Comparison of ENCODE assay signal across 11 cellular contexts in genomic region chr21:39613029-39613934, GRCh38. TPM values are rescaled to one million over a fixed set of nuclear protein-coding genes. Genes with fewer than 3 reads are reported as not detected.
A peak's percentile ranks its signal among the peaks of the same experiment; 100 is the strongest.
DNase-seq lines count a peak whose midpoint lies in the region; ATAC-seq and TF ChIP-seq lines count a peak whose summit lies in the region.
"Had no signal": no experiment of that assay in that cellular context is flagged by ENCODE, and none has a peak within 500 bp of the region (broad histone marks: within the 10 kb centered on the region; RNA-seq: fewer than 3 reads in every experiment).

No MANE protein-coding gene starts in this region.

- dilution Hi-C loops in IMR-90 (cut with HindIII; ENCODE audit: low sequenced_read_pairs, unreplicated experiment) = no loop called here

- H3K27ac ChIP-seq in IMR-90 (ENCODE audit: insufficient read depth, low read length) (no peak overlapping the region), smooth muscle cell (ENCODE audit: low read depth) (no peak overlapping the region)

- H3K4me3 ChIP-seq in IMR-90 (ENCODE audit: insufficient read depth, low read depth, low read length) (no peak overlapping the region), kidney epithelial cell (ENCODE audit: low read depth, low read length) (peak overlapping the region; percentile 68), smooth muscle cell (peak overlapping the region; percentile 72)

- no TSS peak for BruUV-seq in IMR-90 (replicated peaks; lab: Mats Ljungman, UMichigan)

- POLR2A ChIA-PET in IMR-90 (lab: Charles Lee; ENCODE audit: unreplicated experiment) = interaction anchor here (0.6 kb wide), 1 partner anchor 28 kb away, joined by 4 read pairs; no protein-coding TSS in a partner anchor

- H3K4me1 ChIP-seq in IMR-90 (ENCODE audit: control insufficient read depth, insufficient read depth, low read length) = no peaks in the 10 kb centered on the region
- H3K4me1 ChIP-seq in smooth muscle cell (ENCODE audit: low read depth) = peaks cover 29% of the 10 kb centered on the region

- peak overlapping the region; percentile 74 for H2AFZ ChIP-seq in IMR-90 (replicated peaks; ENCODE audit: low read length, poor library complexity)
- H2AFZ ChIP-seq in smooth muscle cell (ENCODE audit: low read depth) = peak overlapping the region; percentile 77

- 0% methylated on average over 5 of the region's 48 CpGs; no CpG with 5 or more reads in 1 of the 2 experiments for WGBS in IMR-90 (ENCODE audit: extremely low coverage in 2 of 2, insufficient read length in 1 of 2), 2 experiments
- 3% methylated on average over 47 of the region's 48 CpGs for WGBS in smooth muscle cell (ENCODE audit: low lambda C conversion rate)

- H3K14ac ChIP-seq in IMR-90 (replicated peaks; ENCODE audit: low read depth, low read length) = no peak overlapping the region

- H3K4ac ChIP-seq in IMR-90 (ENCODE audit: low read depth, low read length) = no peak overlapping the region

- TF ChIP-seq RAD21 in IMR-90 (IDR thresholded peaks at IDR 0.05; ENCODE audit: low read length) = no peak

- in situ Hi-C loops in IMR-90 (cut with MboI; ENCODE audit: low sequenced_read_pairs) = no loop called here

- H3K79me2 ChIP-seq in smooth muscle cell (ENCODE audit: low read depth) = no peaks in the 10 kb centered on the region

- no peak overlapping the region for H2BK15ac ChIP-seq in IMR-90 (ENCODE audit: low read depth, low read length)

- TF ChIP-seq POLR2A in IMR-90 (IDR thresholded peaks at IDR 0.05; ENCODE audit: low read depth, low read length) = no peak

- H3F3A ChIP-seq in smooth muscle cell (ENCODE audit: low read depth) = no peaks in the 10 kb centered on the region

- H3K36me3 ChIP-seq in IMR-90 (ENCODE audit: control insufficient read depth, insufficient read depth, low read length) (no peaks in the 10 kb centered on the region), kidney epithelial cell (ENCODE audit: control insufficient read depth, insufficient read depth, low read length) (no peaks in the 10 kb centered on the region), smooth muscle cell (ENCODE audit: low read depth) (no peaks in the 10 kb centered on the region)

- no peak overlapping the region for H2BK120ac ChIP-seq in IMR-90 (ENCODE audit: low read depth, low read length)

- intact Hi-C loops in IMR-90 (cut with micrococcal nuclease) = loop anchor here (10.0 kb wide), 1 partner anchor 548 kb away; no protein-coding TSS in a partner anchor

- H3K27me3 ChIP-seq in IMR-90 (ENCODE audit: control insufficient read depth, insufficient read depth, low read length) (peaks cover 38% of the 10 kb centered on the region), kidney epithelial cell (ENCODE audit: control insufficient read depth, insufficient read depth, low read length) (no peaks in the 10 kb centered on the region), smooth muscle cell (ENCODE audit: low read depth) (no peaks in the 10 kb centered on the region)

- H3K23ac ChIP-seq in IMR-90 (ENCODE audit: low read depth, low read length) = no peak overlapping the region; the same call in 1 of the 2 replicates

- no peak overlapping the region for H3K18ac ChIP-seq in IMR-90 (ENCODE audit: low read depth, low read length)

- no peak overlapping the region for H3K9ac ChIP-seq in IMR-90 (ENCODE audit: low read depth, low read length)
- H3K9ac ChIP-seq in smooth muscle cell (ENCODE audit: low read depth) = no peak overlapping the region

- no peak overlapping the region for H4K8ac ChIP-seq in IMR-90 (ENCODE audit: low read depth in 2 of 2, low read length in 2 of 2)

- TF ChIP-seq CTCF in IMR-90 (conservative IDR thresholded peaks at IDR 0.05; ENCODE audit: low read depth, low read length) (no peak), kidney epithelial cell (IDR thresholded peaks at IDR 0.05; ENCODE audit: insufficient read depth, low read length, poor library complexity, severe bottlenecking) (no peak), smooth muscle cell (IDR thresholded peaks at IDR 0.05; ENCODE audit: borderline replicate concordance, insufficient read depth, poor library complexity, severe bottlenecking) (no peak)

- DNase-seq in IMR-90 = no peak
- peak; percentile 38 for DNase-seq in astrocyte of the hippocampus (ENCODE audit: low read depth, low spot score)
- DNase-seq in kidney epithelial cell (ENCODE audit: low read depth) = no peak
- no peak for DNase-seq in smooth muscle cell (lab: John Stamatoyannopoulos, UW; ENCODE audit: unreplicated experiment)
- no peak for DNase-seq in hippocampal formation (lab: John Stamatoyannopoulos, UW)
- no peak for DNase-seq in inferior parietal cortex (ENCODE audit: extremely low spot score)
- no peak for DNase-seq in cerebellum (ENCODE audit: low spot score)
- no peak for DNase-seq in mucosa of gallbladder (ENCODE audit: low spot score)
- DNase-seq: activated naive CD4-positive, alpha-beta T cell; KBM-7 had no signal

- no peak overlapping the region for H2AK5ac ChIP-seq in IMR-90 (ENCODE audit: low read depth, low read length)

- no peak overlapping the region for H2AK9ac ChIP-seq in IMR-90 (replicated peaks; ENCODE audit: low read depth, low read length, poor library complexity)

- H3K79me1 ChIP-seq in IMR-90 (ENCODE audit: low read depth in 1 of 2, low read length in 2 of 2) = no peaks in the 10 kb centered on the region

- no peak; the same call in 1 of the 2 replicates for ATAC-seq in IMR-90 (ENCODE audit: low read depth)

- CTCF ChIA-PET in IMR-90 (lab: Yijun Ruan, JAX) = interaction anchor here (0.6 kb wide), 1 partner anchor 79 kb away, joined by 3 read pairs; no protein-coding TSS in a partner anchor

- H2BK20ac ChIP-seq in IMR-90 (ENCODE audit: low read depth, low read length) = no peak overlapping the region

- H3K9me3 ChIP-seq in IMR-90 (ENCODE audit: control insufficient read depth, insufficient read depth, low read length) (no peaks in the 10 kb centered on the region), smooth muscle cell (replicated peaks; ENCODE audit: low read depth) (no peaks in the 10 kb centered on the region)

- no peak overlapping the region for H2BK5ac ChIP-seq in IMR-90 (ENCODE audit: low read depth, low read length, poor library complexity, severe bottlenecking)

- H4K5ac ChIP-seq in IMR-90 (ENCODE audit: low read depth, low read length) = no peak overlapping the region

- H3K9me1 ChIP-seq in IMR-90 (ENCODE audit: insufficient read depth, low read length) = no peaks in the 10 kb centered on the region

- H4K20me1 ChIP-seq in IMR-90 (ENCODE audit: insufficient read depth, low read length) = no peaks in the 10 kb centered on the region
- H4K20me1 ChIP-seq in smooth muscle cell (ENCODE audit: low read depth) = no peaks in the 10 kb centered on the region

- H3K56ac ChIP-seq in IMR-90 (ENCODE audit: extremely low read depth, insufficient read depth, low read length) = no peak overlapping the region

- no peak overlapping the region for H4K91ac ChIP-seq in IMR-90 (ENCODE audit: insufficient read depth, low read depth, low read length)

- H3K4me2 ChIP-seq in IMR-90 (ENCODE audit: low read depth, low read length) (peak overlapping the region; percentile 85), smooth muscle cell (peak overlapping the region; percentile 99)

TF ChIP-seq in IMR-90, 13 proteins besides CTCF, POLR2A, EP300 and RAD21:
- TF ChIP-seq FOS (IDR thresholded peaks at IDR 0.05; ENCODE audit: low read depth, low read length) = no peak
- no peak for TF ChIP-seq MAZ (IDR thresholded peaks at IDR 0.05; ENCODE audit: borderline replicate concordance, low read depth, low read length)
- TF ChIP-seq CEBPB (IDR thresholded peaks at IDR 0.05; ENCODE audit: low read depth, low read length) = no peak
- no peak for TF ChIP-seq MAFK (IDR thresholded peaks at IDR 0.05; ENCODE audit: low read depth, low read length)
- no peak for TF ChIP-seq SMC3 (IDR thresholded peaks at IDR 0.05; ENCODE audit: low read depth, low read length)
- no peak for TF ChIP-seq RFX5 (IDR thresholded peaks at IDR 0.05; ENCODE audit: low read depth, low read length)
- no peak for TF ChIP-seq MXI1 (IDR thresholded peaks at IDR 0.05; ENCODE audit: borderline replicate concordance, low read depth, low read length)
- TF ChIP-seq NFE2L2 (IDR thresholded peaks at IDR 0.05; ENCODE audit: low read depth, low read length) = no peak
- TF ChIP-seq CHD1 (IDR thresholded peaks at IDR 0.05; ENCODE audit: low read depth, low read length) = no peak
- TF ChIP-seq, protein P1, sequence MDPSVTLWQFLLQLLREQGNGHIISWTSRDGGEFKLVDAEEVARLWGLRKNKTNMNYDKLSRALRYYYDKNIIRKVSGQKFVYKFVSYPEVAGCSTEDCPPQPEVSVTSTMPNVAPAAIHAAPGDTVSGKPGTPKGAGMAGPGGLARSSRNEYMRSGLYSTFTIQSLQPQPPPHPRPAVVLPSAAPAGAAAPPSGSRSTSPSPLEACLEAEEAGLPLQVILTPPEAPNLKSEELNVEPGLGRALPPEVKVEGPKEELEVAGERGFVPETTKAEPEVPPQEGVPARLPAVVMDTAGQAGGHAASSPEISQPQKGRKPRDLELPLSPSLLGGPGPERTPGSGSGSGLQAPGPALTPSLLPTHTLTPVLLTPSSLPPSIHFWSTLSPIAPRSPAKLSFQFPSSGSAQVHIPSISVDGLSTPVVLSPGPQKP (IDR thresholded peaks at IDR 0.05; ENCODE audit: borderline replicate concordance, low read depth, low read length) = no peak
- no peak for TF ChIP-seq BHLHE40 (IDR thresholded peaks at IDR 0.05; ENCODE audit: low read depth, low read length)
- TF ChIP-seq USF2 (IDR thresholded peaks at IDR 0.05; ENCODE audit: low read depth, low read length) = no peak

RNA-seq across cellular contexts. Expression of gene B3GALT5, which starts 0.5 kb away (rescaled TPM):
- total RNA-seq in IMR-90 (2012; rRNA removed) (under 0.01 and 0.18 TPM in 2 replicates), kidney epithelial cell (4.3 and 5.8 TPM in 2 replicates), smooth muscle cell (1.7 and 3.8 TPM in 2 replicates), cerebellum (3.2 TPM), mucosa of gallbladder (48.7 TPM)
- polyA plus RNA-seq in IMR-90 (2012; rRNA removed) (0.05 TPM in 1 of 2 replicates, not detected in the other), smooth muscle cell (0.73 and 1.3 TPM in 2 replicates)
- 0.03 TPM in 1 of 2 replicates, not detected in the other for polyA plus RNA-seq in IMR-90 (2012; cell fraction: cytosol; rRNA removed)
- 0.07 and 0.08 TPM in 2 replicates for polyA plus RNA-seq in IMR-90 (2012; cell fraction: nucleus; rRNA removed; ENCODE audit: low replicate concordance)
- total RNA-seq: omental fat pad had no signal
